ENCODE assay signal across 10 cellular contexts in the genomic region with DNA sequence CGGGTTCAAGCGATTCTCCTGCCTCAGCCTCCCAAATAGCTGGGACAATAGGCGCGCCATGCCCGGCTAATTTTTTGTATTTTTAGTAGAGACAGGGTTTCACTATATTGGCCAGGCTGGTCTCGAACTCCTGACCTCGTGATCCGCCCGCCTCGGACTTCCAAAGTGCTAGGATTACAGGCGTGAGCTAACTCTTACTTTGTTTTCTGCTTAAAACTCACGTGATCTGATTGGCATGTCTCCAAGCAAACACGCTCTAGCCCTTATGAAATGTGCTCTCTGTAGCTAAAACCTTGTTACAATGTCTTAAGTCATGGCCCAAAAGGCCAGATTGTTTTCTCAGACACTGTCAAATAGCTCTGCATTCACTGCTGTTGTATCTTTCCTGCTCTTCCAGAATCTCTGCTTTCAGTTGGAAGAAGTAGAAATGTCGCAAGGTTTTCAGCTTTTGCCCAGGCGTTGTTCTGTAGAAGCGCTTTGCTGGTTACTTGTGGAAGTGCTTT. TPM values are rescaled to one million over a fixed set of nuclear protein-coding genes. Genes with fewer than 3 reads are reported as not detected.
DNase-seq lines count a peak whose midpoint lies in the region; ATAC-seq, FAIRE-seq and TF ChIP-seq lines count a peak whose summit lies in the region.
"Had no signal": no experiment of that assay in that cellular context is flagged by ENCODE, and none has a peak within 500 bp of the region (broad histone marks: within the 10 kb centered on the region; RNA-seq: fewer than 3 reads in every experiment).

No MANE protein-coding gene starts in this region.

- ATAC-seq in mucosa of descending colon = no peak

- intact Hi-C loops in mucosa of descending colon (cut with DNase I, micrococcal nuclease) = no loop called here
- intact Hi-C loops in uterus (cut with DNase I; ENCODE audit: low total_unique reads) = no loop called here

- FAIRE-seq in bronchial epithelial cell (lab: Jason Lieb, UNC) = no peak

- H3K36me3 ChIP-seq in bronchial epithelial cell (ENCODE audit: control insufficient read depth, insufficient read depth, low read length) = no peaks in the 10 kb centered on the region
- H3K36me3 ChIP-seq in mucosa of descending colon (ENCODE audit: low read depth) = no peaks in the 10 kb centered on the region
- no peaks in the 10 kb centered on the region for H3K36me3 ChIP-seq in uterus
- H3K36me3 ChIP-seq in BE2C = no peaks in the 10 kb centered on the region

- H3K27me3 ChIP-seq in bronchial epithelial cell (ENCODE audit: control insufficient read depth, insufficient read depth, low read length) (no peaks in the 10 kb centered on the region), uterus (no peaks in the 10 kb centered on the region), BE2C (no peaks in the 10 kb centered on the region)

- no peak for TF ChIP-seq POLR2A in uterus (IDR thresholded peaks at IDR 0.05)

- H3K36me3 Mint-ChIP-seq in activated naive CD4-positive, alpha-beta T cell treated with anti-CD3 and anti-CD28 coated beads, Interleukin-2, amount 10 ng/mL, durations not matched to agents 7 days and 5 days = no peaks in the 10 kb centered on the region

- peak overlapping the region in 1 of 2 donors; percentile 34 for H3K27ac ChIP-seq in uterus

- no peak for DNase-seq in activated naive CD4-positive, alpha-beta T cell treated with anti-CD3 and anti-CD28 coated beads, Interleukin-2, amount 10 ng/mL, durations not matched to agents 7 days and 5 days
- no peak for DNase-seq in activated naive CD4-positive, alpha-beta T cell treated with Interleukin-2 at 50 U/mL for 16 hours
- peak; percentile 10 for DNase-seq in bronchial epithelial cell (ENCODE audit: low read depth)
- peak in 2 of 3 donors; percentile 23 to 25 for DNase-seq in mucosa of descending colon
- peak; percentile 30 to 60 for DNase-seq in uterus
- DNase-seq in BE2C = no peak
- no peak for DNase-seq in H4 (ENCODE audit: low spot score)
- DNase-seq in cortex of kidney (lab: John Stamatoyannopoulos, UW) = no peak
- DNase-seq: activated B cell treated with CpG ODN at 0.5 μM for 24 hours, DMS153 had no signal

- peaks cover 4% of the 10 kb centered on the region for H3K27me3 Mint-ChIP-seq in activated naive CD4-positive, alpha-beta T cell treated with anti-CD3 and anti-CD28 coated beads, Interleukin-2, amount 10 ng/mL, durations not matched to agents 7 days and 5 days
- H3K27me3 Mint-ChIP-seq: activated B cell treated with CpG ODN at 0.5 μM for 24 hours had no signal

- peak overlapping the region; percentile 74 for H3K4me3 Mint-ChIP-seq in activated naive CD4-positive, alpha-beta T cell treated with anti-CD3 and anti-CD28 coated beads, Interleukin-2, amount 10 ng/mL, durations not matched to agents 7 days and 5 days
- H3K4me3 Mint-ChIP-seq: activated B cell treated with CpG ODN at 0.5 μM for 24 hours had no signal

- H3K4me1 Mint-ChIP-seq in activated naive CD4-positive, alpha-beta T cell treated with anti-CD3 and anti-CD28 coated beads, Interleukin-2, amount 10 ng/mL, durations not matched to agents 7 days and 5 days = peaks cover 12% of the 10 kb centered on the region
- H3K4me1 Mint-ChIP-seq: activated B cell treated with CpG ODN at 0.5 μM for 24 hours had no signal

- no peak overlapping the region for H3K27ac Mint-ChIP-seq in activated naive CD4-positive, alpha-beta T cell treated with anti-CD3 and anti-CD28 coated beads, Interleukin-2, amount 10 ng/mL, durations not matched to agents 7 days and 5 days
- H3K27ac Mint-ChIP-seq: activated B cell treated with CpG ODN at 0.5 μM for 24 hours had no signal

- H3K9me3 Mint-ChIP-seq in activated naive CD4-positive, alpha-beta T cell treated with anti-CD3 and anti-CD28 coated beads, Interleukin-2, amount 10 ng/mL, durations not matched to agents 7 days and 5 days = no peaks in the 10 kb centered on the region
- H3K9me3 Mint-ChIP-seq: activated B cell treated with CpG ODN at 0.5 μM for 24 hours had no signal

- H3K4me1 ChIP-seq in mucosa of descending colon (ENCODE audit: low read depth) (no peaks in the 10 kb centered on the region), uterus (no peaks in the 10 kb centered on the region), BE2C (no peaks in the 10 kb centered on the region)

- no peaks in the 10 kb centered on the region for H3K9me3 ChIP-seq in mucosa of descending colon
- no peaks in the 10 kb centered on the region for H3K9me3 ChIP-seq in uterus
- H3K9me3 ChIP-seq in BE2C = no peaks in the 10 kb centered on the region

- H3K4me3 ChIP-seq in bronchial epithelial cell (ENCODE audit: low read depth, low read length) = no peak overlapping the region
- H3K4me3 ChIP-seq in mucosa of descending colon = no peak overlapping the region
- peak overlapping the region; percentile 47 for H3K4me3 ChIP-seq in uterus
- H3K4me3 ChIP-seq in BE2C (ENCODE audit: low read depth, low read length) = no peak overlapping the region; the same call in none of the 2 replicates

- TF ChIP-seq CTCF in bronchial epithelial cell (IDR thresholded peaks at IDR 0.05; ENCODE audit: insufficient read depth, low read length, severe bottlenecking) (no peak), mucosa of descending colon (IDR thresholded peaks at IDR 0.05) (no peak), uterus (IDR thresholded peaks at IDR 0.05) (no peak), BE2C (IDR thresholded peaks at IDR 0.05; ENCODE audit: low read depth, low read length) (no peak)

- CTCF ChIA-PET in activated naive CD4-positive, alpha-beta T cell treated with anti-CD3 and anti-CD28 coated beads, Interleukin-2, amount 10 ng/mL, durations not matched to agents 7 days and 5 days (lab: Charles Lee) = interaction anchor here (1.9 kb wide), 1 partner anchor 9 kb away, joined by 6 read pairs; no protein-coding TSS in a partner anchor

RNA-seq across cellular contexts. Expression of gene OGT, which starts 39.7 kb away (rescaled TPM):
- total RNA-seq in bronchial epithelial cell (77.7 and 104 TPM in 2 replicates), mucosa of descending colon (100 to 1,000 TPM in 2 of 3 donors, 10 to 100 TPM in 1; 89.4 to 133 (median 120) TPM), uterus (100 to 1,000 TPM; 117 to 243 (median 144) TPM)
- polyA plus RNA-seq in BE2C (2012; ENCODE audit: insufficient read depth, insufficient read length, low read depth) = 48.4 TPM
- 36.4 and 42.7 TPM in 2 replicates for total RNA-seq in H4 (2014; rRNA removed; shearing (Covaris generic))

Comparison
In these comparisons a context has a peak if more than half of its experiments do, and no peak if none do; other contexts are left out.
1. DNase-seq: peak in bronchial epithelial cell (single experiment), mucosa of descending colon (2 of 3) and uterus (2 of 2); none in activated naive CD4-positive, alpha-beta T cell treated with anti-CD3 and anti-CD28 coated beads, Interleukin-2, amount 10 ng/mL, durations not matched to agents 7 days and 5 days (single experiment), activated naive CD4-positive, alpha-beta T cell treated with Interleukin-2 at 50 U/mL for 16 hours (single experiment), BE2C (single experiment), H4 (single experiment) and cortex of kidney (single experiment).
2. H3K4me3 ChIP-seq: peak in uterus (2 of 2); none in bronchial epithelial cell (single experiment), mucosa of descending colon (single experiment) and BE2C (single experiment).